Comparison of ENCODE assay signal across 28 cellular contexts in genomic region chr10:51552879-51553278, GRCh38.
"Had no signal": no experiment of that assay in that cellular context is flagged by ENCODE, and none has a peak within 500 bp of the region (broad histone marks: within the 10 kb centered on the region; RNA-seq: fewer than 3 reads in every experiment).

No MANE protein-coding gene starts in this region.

- H3K27ac ChIP-seq: stomach, suprapubic skin, testis, thoracic aorta, thyroid gland, tibial artery, tibial nerve, transverse colon, upper lobe of left lung, upper lobe of right lung, uterus, vagina had no signal

- H3K4me3 Mint-ChIP-seq: stimulated activated effector memory CD8-positive, alpha-beta T cell treated with anti-CD3 and anti-CD28 coated beads, Interleukin-12 subunit alpha, Interleukin-12 subunit beta, amount 100 ng/mL, for 72 hours; stimulated activated memory B cell treated with anti-CD40 and anti-IgM and Interleukin-4, amounts not matched to agents 10 μg/mL and 1 μg/mL and 100 μg/mL, for 72 hours; stimulated activated naive B cell treated with anti-CD40 and anti-IgM and Interleukin-4, amounts not matched to agents 10 μg/mL and 1 μg/mL and 100 μg/mL, for 72 hours; stimulated activated naive CD8-positive, alpha-beta T cell treated with anti-CD3 and anti-CD28 coated beads, Interleukin-15, amount 100 ng/mL, for 72 hours; stimulated activated naive CD8-positive, alpha-beta T cell treated with anti-CD3 and anti-CD28 coated beads, Interleukin-15, Interleukin-2, amounts not matched to agents 100 ng/mL and 50 ng/mL, for 24 hours; type B pancreatic cell had no signal

- H3K4me3 ChIP-seq: stomach, suprapubic skin, testis, thoracic aorta, thyroid gland, tibial artery, tibial nerve, transverse colon, upper lobe of left lung, upper lobe of right lung, uterus, vagina had no signal

- H3K4me1 ChIP-seq: stomach, suprapubic skin, testis, tibial nerve, upper lobe of left lung, upper lobe of right lung, uterus, vagina had no signal

- H3K27ac Mint-ChIP-seq: stimulated activated effector memory CD8-positive, alpha-beta T cell treated with anti-CD3 and anti-CD28 coated beads, Interleukin-12 subunit alpha, Interleukin-12 subunit beta, amount 100 ng/mL, for 72 hours; stimulated activated memory B cell treated with anti-CD40 and anti-IgM and Interleukin-4, amounts not matched to agents 10 μg/mL and 1 μg/mL and 100 μg/mL, for 72 hours; stimulated activated naive B cell treated with anti-CD40 and anti-IgM and Interleukin-4, amounts not matched to agents 10 μg/mL and 1 μg/mL and 100 μg/mL, for 72 hours; stimulated activated naive CD8-positive, alpha-beta T cell treated with anti-CD3 and anti-CD28 coated beads, Interleukin-15, amount 100 ng/mL, for 72 hours; stimulated activated naive CD8-positive, alpha-beta T cell treated with anti-CD3 and anti-CD28 coated beads, Interleukin-15, Interleukin-2, amounts not matched to agents 100 ng/mL and 50 ng/mL, for 24 hours; type B pancreatic cell had no signal

- DNase-seq: stimulated activated CD4-positive, alpha-beta T cell treated with anti-CD3 and anti-CD28 coated beads, Interleukin-2, amount 100 ng/mL, for 48 hours; stimulated activated CD4-positive, alpha-beta T cell treated with anti-CD3 and anti-CD28 coated beads, Interleukin-4, amount 100 ng/mL, for 1 hour; stimulated activated CD4-positive, alpha-beta T cell treated with anti-CD3 and anti-CD28 coated beads, Interleukin-4, amount 100 ng/mL, for 24 hours; stimulated activated CD4-positive, alpha-beta T cell treated with anti-CD3 and anti-CD28 coated beads, Interleukin-4, amount 100 ng/mL, for 4 hours; stimulated activated CD8-positive, alpha-beta memory T cell treated with anti-CD3 and anti-CD28 coated beads, Interleukin-4, amount 100 ng/mL, for 48 hours; stimulated activated naive B cell treated with anti-CD40 and anti-IgM and Interleukin-4, amounts not matched to agents 10 μg/mL and 1 μg/mL and 100 μg/mL, for 72 hours; stimulated activated naive CD4-positive, alpha-beta T cell; stimulated activated naive CD4-positive, alpha-beta T cell treated with Interleukin-2 at 50 U/mL for 16 hours; stimulated activated naive CD8-positive, alpha-beta T cell treated with anti-CD3 and anti-CD28 coated beads, Interleukin-15, amount 100 ng/mL, for 72 hours; stimulated activated naive CD8-positive, alpha-beta T cell treated with anti-CD3 and anti-CD28 coated beads, Interleukin-15, Interleukin-2, amounts not matched to agents 100 U/mL and 50 U/mL, for 24 hours; stomach; substantia nigra; testis; thyroid gland; tibial artery; transverse colon; trophoblast cell; upper lobe of left lung; upper lobe of right lung; uterus had no signal

- H3K9me3 Mint-ChIP-seq: stimulated activated effector memory CD8-positive, alpha-beta T cell treated with anti-CD3 and anti-CD28 coated beads, Interleukin-12 subunit alpha, Interleukin-12 subunit beta, amount 100 ng/mL, for 72 hours; stimulated activated memory B cell treated with anti-CD40 and anti-IgM and Interleukin-4, amounts not matched to agents 10 μg/mL and 1 μg/mL and 100 μg/mL, for 72 hours; stimulated activated naive B cell treated with anti-CD40 and anti-IgM and Interleukin-4, amounts not matched to agents 10 μg/mL and 1 μg/mL and 100 μg/mL, for 72 hours; stimulated activated naive CD8-positive, alpha-beta T cell treated with anti-CD3 and anti-CD28 coated beads, Interleukin-15, amount 100 ng/mL, for 72 hours; stimulated activated naive CD8-positive, alpha-beta T cell treated with anti-CD3 and anti-CD28 coated beads, Interleukin-15, Interleukin-2, amounts not matched to agents 100 ng/mL and 50 ng/mL, for 24 hours; type B pancreatic cell had no signal

- H3K36me3 ChIP-seq: stomach, suprapubic skin, thoracic aorta, thyroid gland, tibial artery, tibial nerve, transverse colon, upper lobe of left lung, upper lobe of right lung, uterus, vagina had no signal

- ATAC-seq: stimulated activated effector memory CD8-positive, alpha-beta T cell treated with anti-CD3 and anti-CD28 coated beads, Interleukin-12 subunit alpha, Interleukin-12 subunit beta, amount 100 ng/mL, for 72 hours; stimulated activated memory B cell treated with anti-CD40 and anti-IgM and Interleukin-4, amounts not matched to agents 10 μg/mL and 1 μg/mL and 100 μg/mL, for 72 hours; stimulated activated naive B cell treated with anti-CD40 and anti-IgM and Interleukin-4, amounts not matched to agents 10 μg/mL and 1 μg/mL and 100 μg/mL, for 72 hours; stimulated activated naive CD8-positive, alpha-beta T cell treated with anti-CD3 and anti-CD28 coated beads, Interleukin-15, amount 100 ng/mL, for 72 hours; stimulated activated naive CD8-positive, alpha-beta T cell treated with anti-CD3 and anti-CD28 coated beads, Interleukin-15, Interleukin-2, amounts not matched to agents 100 U/mL and 50 U/mL, for 24 hours; upper lobe of right lung had no signal

- H3K4me1 Mint-ChIP-seq: stimulated activated effector memory CD8-positive, alpha-beta T cell treated with anti-CD3 and anti-CD28 coated beads, Interleukin-12 subunit alpha, Interleukin-12 subunit beta, amount 100 ng/mL, for 72 hours; stimulated activated memory B cell treated with anti-CD40 and anti-IgM and Interleukin-4, amounts not matched to agents 10 μg/mL and 1 μg/mL and 100 μg/mL, for 72 hours; stimulated activated naive B cell treated with anti-CD40 and anti-IgM and Interleukin-4, amounts not matched to agents 10 μg/mL and 1 μg/mL and 100 μg/mL, for 72 hours; stimulated activated naive CD8-positive, alpha-beta T cell treated with anti-CD3 and anti-CD28 coated beads, Interleukin-15, amount 100 ng/mL, for 72 hours had no signal

- H3K27me3 ChIP-seq: stomach, suprapubic skin, testis, thyroid gland, tibial artery, tibial nerve, transverse colon, upper lobe of left lung, upper lobe of right lung, uterus, vagina had no signal

- H3K36me3 Mint-ChIP-seq: stimulated activated effector memory CD8-positive, alpha-beta T cell treated with anti-CD3 and anti-CD28 coated beads, Interleukin-12 subunit alpha, Interleukin-12 subunit beta, amount 100 ng/mL, for 72 hours; stimulated activated memory B cell treated with anti-CD40 and anti-IgM and Interleukin-4, amounts not matched to agents 10 μg/mL and 1 μg/mL and 100 μg/mL, for 72 hours; stimulated activated naive B cell treated with anti-CD40 and anti-IgM and Interleukin-4, amounts not matched to agents 10 μg/mL and 1 μg/mL and 100 μg/mL, for 72 hours; type B pancreatic cell had no signal

- H3K9me3 ChIP-seq: stomach, suprapubic skin, testis, thoracic aorta, thyroid gland, tibial artery, tibial nerve, transverse colon, upper lobe of left lung, upper lobe of right lung, uterus, vagina had no signal

- H3K27me3 Mint-ChIP-seq: stimulated activated memory B cell treated with anti-CD40 and anti-IgM and Interleukin-4, amounts not matched to agents 10 μg/mL and 1 μg/mL and 100 μg/mL, for 72 hours; stimulated activated naive B cell treated with anti-CD40 and anti-IgM and Interleukin-4, amounts not matched to agents 10 μg/mL and 1 μg/mL and 100 μg/mL, for 72 hours; stimulated activated naive CD8-positive, alpha-beta T cell treated with anti-CD3 and anti-CD28 coated beads, Interleukin-15, Interleukin-2, amounts not matched to agents 100 ng/mL and 50 ng/mL, for 24 hours; type B pancreatic cell had no signal
